Comparison of ENCODE assay signal across 10 cellular contexts in genomic region chr7:6273380-6273837, GRCh38. TPM values are rescaled to one million over a fixed set of nuclear protein-coding genes. Genes with fewer than 3 reads are reported as not detected.
DNase-seq lines count a peak whose midpoint lies in the region; ATAC-seq and TF ChIP-seq lines count a peak whose summit lies in the region.
"Had no signal": no experiment of that assay in that cellular context is flagged by ENCODE, and none has a peak within 500 bp of the region (broad histone marks: within the 10 kb centered on the region; RNA-seq: fewer than 3 reads in every experiment).

No MANE protein-coding gene starts in this region.

- peak overlapping the region; percentile 71 for H3K4me3 Mint-ChIP-seq in glutamatergic neuron (ENCODE audit: unreplicated experiment)

- H3K9me2 ChIP-seq in GM23248 (ENCODE audit: insufficient read depth) = no peaks in the 10 kb centered on the region

- DNase-seq in BE2C (peak; percentile 85), HEK293T (ENCODE audit: extremely low spot score) (no peak), NT2/D1 (ENCODE audit: low read depth, low spot score) (no peak), glutamatergic neuron (no peak), GM23248 (no peak), HuH-7 (ENCODE audit: low spot score) (no peak), amniotic stem cell (lab: John Stamatoyannopoulos, UW) (no peak)
- DNase-seq: NCI-H1048 had no signal

- H3K4me3 ChIP-seq in BE2C (ENCODE audit: low read depth, low read length) = peak overlapping the region; percentile 53
- H3K4me3 ChIP-seq in NT2/D1 (ENCODE audit: insufficient read length, low read depth) = no peak overlapping the region
- H3K4me3 ChIP-seq in GM23248 = no peak overlapping the region

- H3K9ac ChIP-seq in NT2/D1 (ENCODE audit: insufficient read length, low read depth) = peak overlapping the region; percentile 23
- no peak overlapping the region for H3K9ac ChIP-seq in GM23248

- H3K27ac Mint-ChIP-seq in glutamatergic neuron (ENCODE audit: unreplicated experiment) = no peak overlapping the region

- 0 out of 2 replicates have a peak, but pooled peaks cover 8% of the 10 kb centered on the region for H4K20me1 ChIP-seq in GM23248 (ENCODE audit: insufficient read depth)

- H3K9me3 Mint-ChIP-seq in glutamatergic neuron (ENCODE audit: unreplicated experiment) = peaks cover 7% of the 10 kb centered on the region

- H3K4me1 ChIP-seq in BE2C (peaks cover 20% of the 10 kb centered on the region), NT2/D1 (ENCODE audit: insufficient read depth, insufficient read length) (peaks cover 5% of the 10 kb centered on the region), GM23248 (ENCODE audit: insufficient read depth) (peaks cover 14% of the 10 kb centered on the region)

- no peaks in the 10 kb centered on the region for H3K36me3 Mint-ChIP-seq in glutamatergic neuron (ENCODE audit: unreplicated experiment)

- H3K9me3 ChIP-seq in BE2C = no peaks in the 10 kb centered on the region
- no peaks in the 10 kb centered on the region for H3K9me3 ChIP-seq in NT2/D1 (ENCODE audit: insufficient read depth, low read length)
- H3K9me3 ChIP-seq in GM23248 (ENCODE audit: low read depth) = no peaks in the 10 kb centered on the region
- H3K9me3 ChIP-seq: neutrophil had no signal

- in situ Hi-C loops in GM23248 (cut with MboI) = no loop called here

- POLR2A ChIA-PET in HEK293T (lab: Yijun Ruan, JAX) = interaction anchor here (1.2 kb wide), 1 partner anchor 10 kb away, joined by 5 read pairs; no protein-coding TSS in a partner anchor

- H3K27me3 ChIP-seq in BE2C (no peaks in the 10 kb centered on the region), NT2/D1 (ENCODE audit: insufficient read depth, insufficient read length) (peaks cover 28% of the 10 kb centered on the region), GM23248 (replicated peaks; ENCODE audit: insufficient read depth) (no peaks in the 10 kb centered on the region)

- peaks cover 36% of the 10 kb centered on the region for H3K79me2 ChIP-seq in GM23248 (ENCODE audit: insufficient read depth)

- 83 to 84% methylated on average over 6 of the region's 6 CpGs for WGBS in GM23248 (ENCODE audit: low coverage in 1 of 2, low lambda C conversion rate in 2 of 2, missing lambda C conversion rate in 2 of 2), 2 experiments

- H3K27me3 Mint-ChIP-seq in glutamatergic neuron (ENCODE audit: unreplicated experiment) = peaks cover 11% of the 10 kb centered on the region

- CTCF ChIA-PET in HEK293T (lab: Yijun Ruan, JAX) = interaction anchor here (0.6 kb wide), 1 partner anchor 12 kb away, joined by 3 read pairs; no protein-coding TSS in a partner anchor

- peaks cover 31% of the 10 kb centered on the region for H3K4me1 Mint-ChIP-seq in glutamatergic neuron (ENCODE audit: low read depth, unreplicated experiment)

- H3F3A ChIP-seq in GM23248 (ENCODE audit: insufficient read depth) = peaks cover 13% of the 10 kb centered on the region

- TF ChIP-seq CTCF in BE2C (IDR thresholded peaks at IDR 0.05; ENCODE audit: low read depth, low read length) = no peak
- no peak for TF ChIP-seq CTCF in glutamatergic neuron (IDR thresholded peaks at IDR 0.05; ENCODE audit: partially characterized antibody, unreplicated experiment)

- H3K4me2 ChIP-seq in GM23248 (ENCODE audit: unreplicated experiment) = no peak overlapping the region

- ATAC-seq in GM19463 (IDR thresholded peaks at IDR 0.05; ENCODE audit: unreplicated experiment) = no peak

- no peak overlapping the region for H2AFZ ChIP-seq in GM23248

- no peak overlapping the region for H3K27ac ChIP-seq in GM23248

- H3K36me3 ChIP-seq in BE2C (no peaks in the 10 kb centered on the region), NT2/D1 (ENCODE audit: insufficient read depth, insufficient read length, low read length) (no peaks in the 10 kb centered on the region), GM23248 (ENCODE audit: low read depth) (no peaks in the 10 kb centered on the region)
- H3K36me3 ChIP-seq: neutrophil had no signal

TF ChIP-seq in HEK293T, 16 proteins besides CTCF, POLR2A, EP300 and RAD21:
- TF ChIP-seq, protein P1, sequence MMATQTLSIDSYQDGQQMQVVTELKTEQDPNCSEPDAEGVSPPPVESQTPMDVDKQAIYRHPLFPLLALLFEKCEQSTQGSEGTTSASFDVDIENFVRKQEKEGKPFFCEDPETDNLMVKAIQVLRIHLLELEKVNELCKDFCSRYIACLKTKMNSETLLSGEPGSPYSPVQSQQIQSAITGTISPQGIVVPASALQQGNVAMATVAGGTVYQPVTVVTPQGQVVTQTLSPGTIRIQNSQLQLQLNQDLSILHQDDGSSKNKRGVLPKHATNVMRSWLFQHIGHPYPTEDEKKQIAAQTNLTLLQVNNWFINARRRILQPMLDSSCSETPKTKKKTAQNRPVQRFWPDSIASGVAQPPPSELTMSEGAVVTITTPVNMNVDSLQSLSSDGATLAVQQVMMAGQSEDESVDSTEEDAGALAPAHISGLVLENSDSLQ (IDR thresholded peaks at IDR 0.05) = peak; percentile 76
- no peak for TF ChIP-seq NFRKB (IDR thresholded peaks at IDR 0.05)
- TF ChIP-seq ELF4 (IDR thresholded peaks at IDR 0.05) = no peak

RNA-seq across cellular contexts. Expression of gene CYTH3, which starts 1.0 kb away (rescaled TPM):
- polyA plus RNA-seq in BE2C (2012; ENCODE audit: insufficient read depth, insufficient read length, low read depth) = 61.0 TPM
- total RNA-seq in glutamatergic neuron (ENCODE audit: unreplicated experiment) = 20.1 TPM
- total RNA-seq in GM23248 (2014; rRNA removed; shearing (Covaris generic)) = 45.5 and 47.1 TPM in 2 replicates
- polyA plus RNA-seq in GM23248 (2016; fragmentation: Nextera tagmentation; extraction: Ambion mirVana) = 33.3 and 34.2 TPM in 2 replicates
